12 cellular contexts compared by ENCODE assay signal in genomic region chr1:22412932-22413727, GRCh38. TPM values are rescaled to one million over a fixed set of nuclear protein-coding genes. Genes with fewer than 3 reads are reported as not detected.
DNase-seq lines count a peak whose midpoint lies in the region; ATAC-seq, FAIRE-seq and TF ChIP-seq lines count a peak whose summit lies in the region.
"Had no signal": no experiment of that assay in that cellular context is flagged by ENCODE, and none has a peak within 500 bp of the region (broad histone marks: within the 10 kb centered on the region; RNA-seq: fewer than 3 reads in every experiment).

No MANE protein-coding gene starts in this region.

- DNase-seq in NAMALWA (ENCODE audit: low spot score): peak; percentile 23
- no peak for DNase-seq in H1 (ENCODE audit: low read depth in 1 of 2, low spot score in 2 of 2)
- peak; percentile 28 for DNase-seq in mesenteric fat pad (ENCODE audit: low spot score)
- DNase-seq in activated CD4-positive, alpha-beta T cell treated with anti-CD3 and anti-CD28 coated beads, Interleukin-2, amount 50 U/mL, for 4 hours: no peak
- no peak for DNase-seq in NCI-H1436 treated with DMSO at 0.1 percent for 48 hours (lab: John Stamatoyannopoulos, UW)
- no peak for DNase-seq in activated naive CD4-positive, alpha-beta T cell treated with Interleukin-2 at 50 U/mL for 16 hours
- DNase-seq: NCI-H1436, WERI-Rb-1 had no signal

- no peak overlapping the region for H4K8ac ChIP-seq in H1 (ENCODE audit: extremely low read depth, insufficient read depth, low read length)

- H3K56ac ChIP-seq in H1 (replicated peaks; ENCODE audit: insufficient read length, low read depth, low read length): no peak overlapping the region

- POLR2A ChIA-PET in H1 (lab: Charles Lee; ENCODE audit: partially characterized antibody): interaction anchor here (0.6 to 1.3 kb wide), 2 partner anchors 9 to 276 kb away, joined by 4 to 5 read pairs; no protein-coding TSS in a partner anchor

- H2BK15ac ChIP-seq in H1 (ENCODE audit: low read length): peak overlapping the region; percentile 6; the same call in 1 of the 2 replicates

- H3K4me3 ChIP-seq in H1 (ENCODE audit: extremely low read depth in 1 of 4, insufficient read depth in 2 of 4, low read depth in 3 of 4, low read length in 4 of 4): no peak overlapping the region
- H3K4me3 ChIP-seq: BLaER1 treated with 17β-estradiol and CSF1 and Interleukin-3, amounts not matched to agents 10 nM and 100 nM had no signal

- peak overlapping the region; percentile 61; the same call in 1 of the 2 replicates for H2BK5ac ChIP-seq in H1 (ENCODE audit: low read depth, low read length)

- peak overlapping the region in 1 of 2 experiments; percentile 1; a peak in 1 of 4 replicates for H3K4me2 ChIP-seq in H1 (ENCODE audit: insufficient read depth in 1 of 2, low read depth in 2 of 2, low read length in 2 of 2)
- H3K4me2 ChIP-seq: BLaER1 treated with 17β-estradiol and CSF1 and Interleukin-3, amounts not matched to agents 10 nM and 100 nM had no signal

- peaks cover 3 to 12% (median 5%) of the 10 kb centered on the region in 4 experiments; a peak in 5 of 7 replicates for H3K4me1 ChIP-seq in H1 (replicated peaks in 1 of 4; ENCODE audit: control insufficient read depth in 3 of 4, insufficient read depth in 4 of 4, low read length in 3 of 4)
- H3K4me1 ChIP-seq: BLaER1 treated with 17β-estradiol and CSF1 and Interleukin-3, amounts not matched to agents 10 nM and 100 nM; parathyroid adenoma had no signal

- 0 out of 2 replicates have a peak overlapping the region, but pooled peaks have one; percentile 66 for H2BK20ac ChIP-seq in H1 (ENCODE audit: low read length)

- TF ChIP-seq CTCF in C4-2B (conservative IDR thresholded peaks at IDR 0.05): no peak
- TF ChIP-seq CTCF in H1 (IDR thresholded peaks at IDR 0.05; ENCODE audit: control extremely low read depth in 1 of 3, insufficient read depth in 1 of 3, low read depth in 1 of 3, low read length in 3 of 3): no peak

- peak overlapping the region; percentile 73; the same call in 1 of the 2 replicates for H3K18ac ChIP-seq in H1 (ENCODE audit: extremely low read depth, low read length)

- no peak for TF ChIP-seq RAD21 in H1 (IDR thresholded peaks at IDR 0.05 in 1 of 2, conservative IDR thresholded peaks at IDR 0.05 in 1 of 2; ENCODE audit: low read depth in 2 of 2, low read length in 2 of 2)

- peaks cover 0 to 4% of the 10 kb centered on the region in 2 experiments; a peak in 1 of 4 replicates for H3K9me3 ChIP-seq in H1 (ENCODE audit: insufficient read depth in 2 of 2, low read depth in 1 of 2, low read length in 1 of 2)
- H3K9me3 ChIP-seq: BLaER1 treated with 17β-estradiol and CSF1 and Interleukin-3, amounts not matched to agents 10 nM and 100 nM had no signal

- H2AFZ ChIP-seq in H1 (ENCODE audit: low read length): no peak overlapping the region
- H2AFZ ChIP-seq: parathyroid adenoma had no signal

- H2AK5ac ChIP-seq in H1 (ENCODE audit: low read depth, low read length): no peak overlapping the region; the same call in 1 of the 2 replicates

- TF ChIP-seq EP300 in H1 (IDR thresholded peaks at IDR 0.05; ENCODE audit: borderline replicate concordance in 1 of 2, low read depth in 2 of 2, low read length in 2 of 2): no peak

- no peaks in the 10 kb centered on the region for H3K79me1 ChIP-seq in H1 (ENCODE audit: low read depth, low read length)

- H4K91ac ChIP-seq in H1 (replicated peaks; ENCODE audit: insufficient read length, low read length): peak overlapping the region; percentile 5

- ATAC-seq in HG03108 (IDR thresholded peaks at IDR 0.05; ENCODE audit: unreplicated experiment): no peak

- no peak for FAIRE-seq in H1 (lab: Jason Lieb, UNC)

- TF ChIP-seq POLR2A in H1 (IDR thresholded peaks at IDR 0.05; ENCODE audit: control extremely low read depth in 1 of 2, low read depth in 2 of 2, low read length in 2 of 2): no peak

- H3K23ac ChIP-seq in H1 (ENCODE audit: insufficient read length): no peak overlapping the region

- no peak overlapping the region for H3K14ac ChIP-seq in H1 (ENCODE audit: insufficient read length)

- H3K36me3 ChIP-seq in H1 (ENCODE audit: control insufficient read depth in 2 of 4, insufficient read depth in 4 of 4, low read length in 3 of 4): no peaks in the 10 kb centered on the region
- H3K36me3 ChIP-seq: BLaER1 treated with 17β-estradiol and CSF1 and Interleukin-3, amounts not matched to agents 10 nM and 100 nM; WERI-Rb-1 had no signal

- H3K27ac ChIP-seq in C4-2B: peak overlapping the region; percentile 83
- no peak overlapping the region for H3K27ac ChIP-seq in H1 (ENCODE audit: low read depth, low read length)
- H3K27ac ChIP-seq: BLaER1 treated with 17β-estradiol and CSF1 and Interleukin-3, amounts not matched to agents 10 nM and 100 nM; parathyroid adenoma; WERI-Rb-1 had no signal

- WGBS in H1 (ENCODE audit: extremely low coverage in 1 of 2, insufficient coverage in 1 of 2, insufficient read length in 1 of 2, insufficient replicate concordance in 2 of 2, low coverage in 1 of 2, low lambda C conversion rate in 2 of 2, missing lambda C conversion rate in 1 of 2), 2 experiments: 81% methylated on average over 8 of the region's 8 CpGs; no CpG with 5 or more reads in 1 of the 2 experiments

- peak overlapping the region; percentile 79; the same call in 1 of the 2 replicates for H2BK12ac ChIP-seq in H1 (ENCODE audit: low read depth, low read length)

- H4K20me1 ChIP-seq in H1 (replicated peaks in 1 of 2; ENCODE audit: control insufficient read depth in 1 of 2, insufficient read depth in 2 of 2, low read length in 2 of 2): no peaks in the 10 kb centered on the region

- H3K23me2 ChIP-seq in H1 (ENCODE audit: low read depth, low read length): peaks cover 3% of the 10 kb centered on the region; the same call in 1 of the 2 replicates

- no peak overlapping the region for H2BK120ac ChIP-seq in H1 (replicated peaks; ENCODE audit: low read depth, low read length)

- H3K4ac ChIP-seq in H1 (replicated peaks; ENCODE audit: insufficient read length, low read depth, low read length): no peak overlapping the region

- no peaks in the 10 kb centered on the region for H3K79me2 ChIP-seq in H1 (ENCODE audit: control insufficient read depth in 1 of 2, insufficient read depth in 2 of 2, low read length in 2 of 2)
- H3K79me2 ChIP-seq: parathyroid adenoma had no signal

- no peak overlapping the region; a peak in 1 of 7 replicates for H3K9ac ChIP-seq in H1 (replicated peaks in 1 of 4; ENCODE audit: extremely low read depth in 1 of 4, low read depth in 3 of 4, low read length in 3 of 4)
- H3K9ac ChIP-seq: parathyroid adenoma had no signal

- CTCF ChIA-PET in H1 (lab: Charles Lee; ENCODE audit: partially characterized antibody): interaction anchor here (0.8 to 10.8 kb wide), 7 partner anchors 18 to 308 kb away, joined by 3 to 149 read pairs (median 4); no protein-coding TSS in a partner anchor

- no peaks in the 10 kb centered on the region for H3K27me3 ChIP-seq in H1 (replicated peaks in 1 of 4; ENCODE audit: control insufficient read depth in 3 of 4, extremely low read depth in 1 of 4, insufficient read depth in 3 of 4, low read length in 3 of 4)
- H3K27me3 ChIP-seq: BLaER1 treated with 17β-estradiol and CSF1 and Interleukin-3, amounts not matched to agents 10 nM and 100 nM had no signal

- no peak overlapping the region for H4K5ac ChIP-seq in H1 (ENCODE audit: insufficient read length, low read depth, low read length)

TF ChIP-seq in H1, 55 proteins besides CTCF, POLR2A, EP300 and RAD21 (continues in another document):
- TF ChIP-seq GTF2F1 (IDR thresholded peaks at IDR 0.05; ENCODE audit: borderline replicate concordance, low read depth, low read length): no peak
- no peak for TF ChIP-seq YY1 (IDR thresholded peaks at IDR 0.05; ENCODE audit: low read depth, low read length)
- TF ChIP-seq TCF12 (IDR thresholded peaks at IDR 0.05; ENCODE audit: low read depth, low read length): no peak
- no peak for TF ChIP-seq SIRT6 (IDR thresholded peaks at IDR 0.05; ENCODE audit: low read length)
- no peak for TF ChIP-seq HDAC2 (IDR thresholded peaks at IDR 0.05; ENCODE audit: borderline replicate concordance in 1 of 2, low read depth in 2 of 2, low read length in 2 of 2)
- no peak for TF ChIP-seq SP1 (IDR thresholded peaks at IDR 0.05; ENCODE audit: low read depth, low read length)
- no peak for TF ChIP-seq CBX8 (IDR thresholded peaks at IDR 0.05; ENCODE audit: borderline replicate concordance, low read depth, low read length)
- TF ChIP-seq KDM5A (IDR thresholded peaks at IDR 0.05; ENCODE audit: low read length): no peak
- TF ChIP-seq CTBP2 (IDR thresholded peaks at IDR 0.05; ENCODE audit: borderline replicate concordance, insufficient read depth, insufficient read length, low read length): no peak
- no peak for TF ChIP-seq CHD2 (IDR thresholded peaks at IDR 0.05; ENCODE audit: low read length)
- no peak for TF ChIP-seq ATF2 (IDR thresholded peaks at IDR 0.05; ENCODE audit: low read length)
- no peak for TF ChIP-seq MAX (IDR thresholded peaks at IDR 0.05)
- no peak for TF ChIP-seq NRF1 (IDR thresholded peaks at IDR 0.05; ENCODE audit: low read depth, low read length)

RNA-seq across cellular contexts. Expression of gene ZBTB40, which starts 38.5 kb away (rescaled TPM):
- 16.6 and 19.3 TPM in 2 replicates for total RNA-seq in H1 (2021; fragmentation: NEBNext Ultra II Directional; extraction: Animal tissue kit (Norgen Biotek cat#: 25700))
- polyA plus RNA-seq in H1 (2011; rRNA removed): 3.1 and 5.1 TPM in 2 replicates
- 4.9 TPM for polyA plus RNA-seq in H1 (2011; cell fraction: cytosol; rRNA removed)
- polyA plus RNA-seq in H1 (2011; cell fraction: nucleus; rRNA removed): 20.2 TPM
- 5.6 to 12.9 TPM (median 9.5 TPM) in 4 replicates for polyA plus RNA-seq in H1 (2012, experiment 1 of 2)
- polyA plus RNA-seq in H1 (2012, experiment 2 of 2): 1.8 TPM
- 7.7 TPM for polyA plus RNA-seq in H1 (2013, experiment 1 of 2)
- polyA plus RNA-seq in H1 (2013, experiment 2 of 2): 6.6 TPM
- polyA minus RNA-seq in H1 (2011; rRNA and poly(A)+ RNA removed): 12.5 and 17.9 TPM in 2 replicates
- 7.0 TPM for polyA minus RNA-seq in H1 (2011; cell fraction: cytosol; rRNA and poly(A)+ RNA removed)
- polyA minus RNA-seq in H1 (2011; cell fraction: nucleus; rRNA and poly(A)+ RNA removed): 11.8 TPM
- total RNA-seq in mesenteric fat pad: 17.4 TPM

Comparison
In these comparisons a context has a peak if more than half of its experiments do, and no peak if none do; other contexts are left out.
1. DNase-seq: peak in NAMALWA (single experiment) and mesenteric fat pad (single experiment); none in H1 (0 of 2), activated CD4-positive, alpha-beta T cell treated with anti-CD3 and anti-CD28 coated beads, Interleukin-2, amount 50 U/mL, for 4 hours (0 of 2), NCI-H1436 treated with DMSO at 0.1 percent for 48 hours (single experiment) and activated naive CD4-positive, alpha-beta T cell treated with Interleukin-2 at 50 U/mL for 16 hours (single experiment).